10 cellular contexts compared by ENCODE assay signal in the genomic region with DNA sequence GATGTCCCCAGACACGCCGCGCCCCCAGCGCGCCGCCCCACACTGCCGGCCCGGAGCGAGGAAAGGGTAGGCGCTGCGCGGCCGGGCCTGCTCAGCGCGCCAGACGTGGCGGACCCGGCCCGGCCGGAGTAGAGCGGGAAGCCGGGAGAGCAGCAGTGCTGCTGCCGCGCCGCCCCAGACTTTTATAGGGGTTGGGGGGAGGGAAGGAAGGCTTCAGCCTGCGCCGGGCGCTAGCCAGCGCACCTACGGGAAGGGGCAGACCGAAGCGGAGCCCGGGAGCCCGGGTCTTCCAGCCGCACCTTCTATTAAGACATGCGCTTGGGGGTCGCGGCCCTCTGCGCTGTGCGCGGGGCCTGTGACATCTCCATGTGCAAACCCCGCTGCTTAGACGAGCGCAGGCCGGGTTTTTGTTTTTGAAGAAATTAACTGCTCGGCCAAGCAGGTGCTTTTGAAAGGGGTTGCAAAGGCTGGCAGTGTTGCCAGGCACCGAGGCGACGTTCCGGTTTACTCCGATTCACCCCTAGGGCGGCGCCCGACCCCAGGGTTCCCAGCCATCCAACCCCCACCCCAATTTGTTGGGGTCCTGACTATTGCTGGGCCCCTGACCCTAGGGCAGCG. TPM values are rescaled to one million over a fixed set of nuclear protein-coding genes. Genes with fewer than 3 reads are reported as not detected.
A peak's percentile ranks its signal among the peaks of the same experiment; 100 is the strongest.
DNase-seq lines count a peak whose midpoint lies in the region; ATAC-seq, FAIRE-seq and TF ChIP-seq lines count a peak whose summit lies in the region.
"Had no signal": no experiment of that assay in that cellular context is flagged by ENCODE, and none has a peak within 500 bp of the region (broad histone marks: within the 10 kb centered on the region; RNA-seq: fewer than 3 reads in every experiment).

No MANE protein-coding gene starts in this region.

- 0% methylated on average over 1 of the region's 55 CpGs for WGBS in HepG2 (ENCODE audit: low lambda C conversion rate)

- H4K20me1 ChIP-seq in HepG2 (ENCODE audit: insufficient read depth, low read length): no peaks in the 10 kb centered on the region

- H3K27ac ChIP-seq in HepG2 (ENCODE audit: extremely low read length, insufficient read depth, low read length): no peak overlapping the region
- H3K27ac ChIP-seq: right lobe of liver had no signal

- peaks cover 14% of the 10 kb centered on the region for H3K4me1 Mint-ChIP-seq in activated T-helper 17 cell treated with anti-CD3 and anti-CD28 coated beads, Interleukin-2, amount 50 U/mL, for 72 hours

- peaks cover 6 to 78% of the 10 kb centered on the region in 2 experiments for H3K27me3 ChIP-seq in HepG2 (ENCODE audit: control insufficient read depth in 1 of 2, insufficient read depth in 2 of 2, low read length in 2 of 2)

- H3K36me3 ChIP-seq in HepG2 (replicated peaks in 1 of 2; ENCODE audit: control insufficient read depth in 1 of 2, insufficient read depth in 2 of 2, low read length in 2 of 2): no peaks in the 10 kb centered on the region
- H3K36me3 ChIP-seq: right lobe of liver had no signal

- H3K4me1 ChIP-seq in HepG2 (ENCODE audit: insufficient read depth, low read length): peaks cover 19% of the 10 kb centered on the region

- intact Hi-C loops in HepG2 (cut with micrococcal nuclease; ENCODE audit: unreplicated experiment): no loop called here

- peak; percentile 30 for DNase-seq in EL
- DNase-seq in NAMALWA (ENCODE audit: low spot score): peak; percentile 90
- DNase-seq in HepG2 (ENCODE audit: low spot score): no peak
- DNase-seq in ureter (ENCODE audit: low spot score): no peak
- no peak for DNase-seq in T-helper 9 cell

- no peak for TF ChIP-seq POLR2A in HepG2 (IDR thresholded peaks at IDR 0.05; ENCODE audit: insufficient read depth in 1 of 2, low read depth in 2 of 2, low read length in 2 of 2)

- H3K4me3 Mint-ChIP-seq in activated T-helper 17 cell treated with anti-CD3 and anti-CD28 coated beads, Interleukin-2, amount 50 U/mL, for 72 hours: peak overlapping the region; percentile 96

- H3K36me3 Mint-ChIP-seq in activated T-helper 17 cell treated with anti-CD3 and anti-CD28 coated beads, Interleukin-2, amount 50 U/mL, for 72 hours (ENCODE audit: low read depth): peaks cover 16% of the 10 kb centered on the region

- TF ChIP-seq EP300 in HepG2 (IDR thresholded peaks at IDR 0.05; ENCODE audit: low read depth in 2 of 2, low read length in 2 of 2): no peak
- TF ChIP-seq EP300 in HepG2 (CRISPR knock-in tag; IDR thresholded peaks at IDR 0.05; ENCODE audit: borderline replicate concordance): no peak

- peaks cover 73% of the 10 kb centered on the region for H3K27me3 Mint-ChIP-seq in activated T-helper 17 cell treated with anti-CD3 and anti-CD28 coated beads, Interleukin-2, amount 50 U/mL, for 72 hours

- TF ChIP-seq CTCF in HepG2 (CRISPR knock-in tag; IDR thresholded peaks at IDR 0.05): peak; percentile 42

- peak; percentile 21 for ATAC-seq in GM21360 (IDR thresholded peaks at IDR 0.05; ENCODE audit: unreplicated experiment)
- ATAC-seq in activated T-helper 17 cell treated with anti-CD3 and anti-CD28 coated beads, Interleukin-2, amount 50 U/mL, for 72 hours (replicated peaks): peak; percentile 40
- ATAC-seq in HepG2: peak; percentile 77
- no peak for ATAC-seq in HG02870 (IDR thresholded peaks at IDR 0.05; ENCODE audit: unreplicated experiment)

- TF ChIP-seq RAD21 in HepG2 (CRISPR knock-in tag; IDR thresholded peaks at IDR 0.05): no peak

- in situ Hi-C loops in HepG2 (cut with HindIII; ENCODE audit: extremely low pct_ligation_motif_present, low pct_unique_long_range_greater_than_20kb): no loop called here

- no peak overlapping the region for H3K9ac ChIP-seq in HepG2 (ENCODE audit: insufficient read depth, low read depth, low read length)

- BruUV-seq in HepG2 (replicated peaks; lab: Mats Ljungman, UMichigan): no TSS peak

- no peaks in the 10 kb centered on the region for H3K79me2 ChIP-seq in HepG2 (ENCODE audit: insufficient read depth, low read length)

- H3K9me3 Mint-ChIP-seq in activated T-helper 17 cell treated with anti-CD3 and anti-CD28 coated beads, Interleukin-2, amount 50 U/mL, for 72 hours: no peaks in the 10 kb centered on the region

- H3K27ac Mint-ChIP-seq in activated T-helper 17 cell treated with anti-CD3 and anti-CD28 coated beads, Interleukin-2, amount 50 U/mL, for 72 hours: no peak overlapping the region

- peak overlapping the region in 2 of 3 experiments; percentile 37 to 54; a peak in 3 of 6 replicates for H3K4me3 ChIP-seq in HepG2 (replicated peaks in 1 of 3; ENCODE audit: insufficient read depth in 1 of 3, low read depth in 2 of 3, low read length in 3 of 3)
- H3K4me3 ChIP-seq: right lobe of liver had no signal

- CTCF ChIA-PET in HepG2 (lab: Yijun Ruan, JAX; ENCODE audit: low intra/inter-chr PET ratio, low total read pairs): no interaction called here

- no peak overlapping the region for H2AFZ ChIP-seq in HepG2 (ENCODE audit: low read length)

- POLR2A ChIA-PET in HepG2 (lab: Yijun Ruan, JAX): no interaction called here

- no peak for FAIRE-seq in HepG2 (lab: Jason Lieb, UNC)
- FAIRE-seq: TTC549 had no signal

- H3K9me3 ChIP-seq in HepG2 (ENCODE audit: low read length): no peaks in the 10 kb centered on the region
- H3K9me3 ChIP-seq: right lobe of liver had no signal

- H3K4me2 ChIP-seq in HepG2 (ENCODE audit: low read depth, low read length): peak overlapping the region; percentile 71

TF ChIP-seq in HepG2, 621 proteins besides CTCF, POLR2A, EP300 and RAD21 (continues in another document):
- TF ChIP-seq TCF7L2 (IDR thresholded peaks at IDR 0.05; ENCODE audit: low read depth, low read length) (no peak), FOXO4 (CRISPR knock-in tag; conservative IDR thresholded peaks at IDR 0.05) (no peak), NFE2 (CRISPR knock-in tag; IDR thresholded peaks at IDR 0.05) (no peak), SMAD9 (CRISPR knock-in tag; IDR thresholded peaks at IDR 0.05) (no peak)
- TF ChIP-seq, protein P1, sequence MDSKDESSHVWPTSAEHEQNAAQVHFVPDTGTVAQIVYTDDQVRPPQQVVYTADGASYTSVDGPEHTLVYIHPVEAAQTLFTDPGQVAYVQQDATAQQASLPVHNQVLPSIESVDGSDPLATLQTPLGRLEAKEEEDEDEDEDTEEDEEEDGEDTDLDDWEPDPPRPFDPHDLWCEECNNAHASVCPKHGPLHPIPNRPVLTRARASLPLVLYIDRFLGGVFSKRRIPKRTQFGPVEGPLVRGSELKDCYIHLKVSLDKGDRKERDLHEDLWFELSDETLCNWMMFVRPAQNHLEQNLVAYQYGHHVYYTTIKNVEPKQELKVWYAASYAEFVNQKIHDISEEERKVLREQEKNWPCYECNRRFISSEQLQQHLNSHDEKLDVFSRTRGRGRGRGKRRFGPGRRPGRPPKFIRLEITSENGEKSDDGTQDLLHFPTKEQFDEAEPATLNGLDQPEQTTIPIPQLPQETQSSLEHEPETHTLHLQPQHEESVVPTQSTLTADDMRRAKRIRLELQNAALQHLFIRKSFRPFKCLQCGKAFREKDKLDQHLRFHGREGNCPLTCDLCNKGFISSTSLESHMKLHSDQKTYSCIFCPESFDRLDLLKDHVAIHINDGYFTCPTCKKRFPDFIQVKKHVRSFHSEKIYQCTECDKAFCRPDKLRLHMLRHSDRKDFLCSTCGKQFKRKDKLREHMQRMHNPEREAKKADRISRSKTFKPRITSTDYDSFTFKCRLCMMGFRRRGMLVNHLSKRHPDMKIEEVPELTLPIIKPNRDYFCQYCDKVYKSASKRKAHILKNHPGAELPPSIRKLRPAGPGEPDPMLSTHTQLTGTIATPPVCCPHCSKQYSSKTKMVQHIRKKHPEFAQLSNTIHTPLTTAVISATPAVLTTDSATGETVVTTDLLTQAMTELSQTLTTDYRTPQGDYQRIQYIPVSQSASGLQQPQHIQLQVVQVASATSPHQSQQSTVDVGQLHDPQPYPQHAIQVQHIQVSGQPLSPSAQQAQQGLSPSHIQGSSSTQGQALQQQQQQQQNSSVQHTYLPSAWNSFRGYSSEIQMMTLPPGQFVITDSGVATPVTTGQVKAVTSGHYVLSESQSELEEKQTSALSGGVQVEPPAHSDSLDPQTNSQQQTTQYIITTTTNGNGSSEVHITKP (CRISPR knock-in tag; IDR thresholded peaks at IDR 0.05; ENCODE audit: low read depth): no peak

RNA-seq across cellular contexts. Expression of gene PAX5, which starts 0.4 kb away (rescaled TPM):
- under 1 TPM; 0.30 to 0.66 TPM for total RNA-seq in activated T-helper 17 cell treated with anti-CD3 and anti-CD28 coated beads, Interleukin-2, amount 50 U/mL, for 72 hours
- total RNA-seq in HepG2 (2016; rRNA removed; fragmentation: Illumina TruSeq; extraction: Trizol): not detected in 2 replicates
- not detected in 2 replicates for total RNA-seq in HepG2 (2016; cell fraction: cytosol; rRNA removed; fragmentation: Illumina TruSeq; extraction: Trizol; ENCODE audit: low read depth)
- not detected in 2 replicates for total RNA-seq in HepG2 (2016; cell fraction: insoluble cytoplasmic fraction; rRNA removed; fragmentation: Illumina TruSeq; extraction: Trizol)
- not detected in 2 replicates for total RNA-seq in HepG2 (2016; cell fraction: membrane; rRNA removed; fragmentation: Illumina TruSeq; extraction: Trizol)
- not detected in 2 replicates for total RNA-seq in HepG2 (2016; cell fraction: nucleus; rRNA removed; fragmentation: Illumina TruSeq; extraction: Trizol)
- polyA plus RNA-seq in HepG2 (2011; rRNA removed): not detected in 2 replicates
- not detected in 2 replicates for polyA plus RNA-seq in HepG2 (2011; cell fraction: cytosol; rRNA removed)
- 0.02 and 0.11 TPM in 2 replicates for polyA plus RNA-seq in HepG2 (2011; cell fraction: nucleus; rRNA removed)
- not detected in 2 replicates for polyA plus RNA-seq in HepG2 (2012)
- polyA plus RNA-seq in HepG2 (2016; cell fraction: cytosol; fragmentation: Illumina TruSeq; extraction: Trizol; ENCODE audit: low read depth): not detected in 2 replicates
- polyA plus RNA-seq in HepG2 (2016; cell fraction: insoluble cytoplasmic fraction; fragmentation: Illumina TruSeq; extraction: Trizol; ENCODE audit: low read depth): not detected in 2 replicates
- polyA plus RNA-seq in HepG2 (2016; cell fraction: membrane; fragmentation: Illumina TruSeq; extraction: Trizol; ENCODE audit: low read depth): not detected in 2 replicates
- polyA plus RNA-seq in HepG2 (2016; cell fraction: nucleus; fragmentation: Illumina TruSeq; extraction: Trizol; ENCODE audit: insufficient read depth, low read depth): not detected in 2 replicates
- 0.02 TPM in 1 of 2 replicates, not detected in the other for polyA minus RNA-seq in HepG2 (2011; rRNA and poly(A)+ RNA removed; ENCODE audit: low replicate concordance)
- polyA minus RNA-seq in HepG2 (2011; cell fraction: cytosol; rRNA and poly(A)+ RNA removed): not detected in 2 replicates
- not detected in 2 replicates for polyA minus RNA-seq in HepG2 (2011; cell fraction: nucleus; rRNA and poly(A)+ RNA removed)
- not detected for total RNA-seq in ureter

Comparison
In these comparisons a context has a peak if more than half of its experiments do, and no peak if none do; other contexts are left out.
1. DNase-seq: peak in EL (single experiment) and NAMALWA (single experiment); none in HepG2 (single experiment), ureter (single experiment) and T-helper 9 cell (single experiment).